Comparison of ENCODE assay signal across 13 cellular contexts in the genomic region with DNA sequence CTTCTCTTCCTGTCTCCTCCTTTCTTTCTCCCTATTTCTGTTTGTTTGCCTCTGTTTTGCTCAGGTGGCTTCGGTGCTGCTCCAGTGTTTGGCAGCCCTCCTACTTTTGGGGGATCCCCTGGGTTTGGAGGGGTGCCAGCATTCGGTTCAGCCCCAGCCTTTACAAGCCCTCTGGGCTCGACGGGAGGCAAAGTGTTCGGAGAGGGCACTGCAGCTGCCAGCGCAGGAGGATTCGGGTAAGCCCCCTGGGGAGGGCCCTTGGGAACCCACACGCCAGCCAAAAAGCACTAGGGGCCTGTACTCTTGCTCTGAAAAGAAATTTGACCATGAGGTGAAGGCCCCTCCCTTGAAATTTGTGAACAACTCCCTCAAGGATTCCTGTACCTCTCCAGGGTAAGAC. TPM values are rescaled to one million over a fixed set of nuclear protein-coding genes. Genes with fewer than 3 reads are reported as not detected.
A peak's percentile ranks its signal among the peaks of the same experiment; 100 is the strongest.
DNase-seq lines count a peak whose midpoint lies in the region; ATAC-seq and TF ChIP-seq lines count a peak whose summit lies in the region.
"Had no signal": no experiment of that assay in that cellular context is flagged by ENCODE, and none has a peak within 500 bp of the region (broad histone marks: within the 10 kb centered on the region; RNA-seq: fewer than 3 reads in every experiment).

No MANE protein-coding gene starts in this region.

- peaks cover 0 to 19% (median 0%) of the 10 kb centered on the region in 11 experiments; a peak in 5 of 22 replicates for H4K20me1 ChIP-seq in BLaER1 treated with 17β-estradiol and CSF1 and Interleukin-3, amounts not matched to agents 10 nM and 100 nM

- H3K4me3 Mint-ChIP-seq in nephron progenitor cell: no peak overlapping the region
- H3K4me3 Mint-ChIP-seq in activated naive CD4-positive, alpha-beta T cell treated with anti-CD3 and anti-CD28 coated beads, Interleukin-2, amount 10 ng/mL, durations not matched to agents 7 days and 5 days: no peak overlapping the region
- H3K4me3 Mint-ChIP-seq: activated naive CD4-positive, alpha-beta T cell treated with anti-CD3 and anti-CD28 coated beads for 36 hours had no signal

- no peaks in the 10 kb centered on the region for H3K9me3 ChIP-seq in BLaER1 treated with 17β-estradiol and CSF1 and Interleukin-3, amounts not matched to agents 10 nM and 100 nM (replicated peaks in 1 of 11)
- no peaks in the 10 kb centered on the region for H3K9me3 ChIP-seq in gastrocnemius medialis

- peak overlapping the region; percentile 83 to 99 (median 95) for H3K4me2 ChIP-seq in BLaER1 treated with 17β-estradiol and CSF1 and Interleukin-3, amounts not matched to agents 10 nM and 100 nM

- ATAC-seq in gastrocnemius medialis: no peak

- no peaks in the 10 kb centered on the region for H3K27me3 Mint-ChIP-seq in nephron progenitor cell (ENCODE audit: low read depth, poor library complexity)
- H3K27me3 Mint-ChIP-seq in activated naive CD4-positive, alpha-beta T cell treated with anti-CD3 and anti-CD28 coated beads, Interleukin-2, amount 10 ng/mL, durations not matched to agents 7 days and 5 days: no peaks in the 10 kb centered on the region

- H3K27ac Mint-ChIP-seq in nephron progenitor cell: peak overlapping the region; percentile 42
- no peak overlapping the region for H3K27ac Mint-ChIP-seq in activated naive CD4-positive, alpha-beta T cell treated with anti-CD3 and anti-CD28 coated beads, Interleukin-2, amount 10 ng/mL, durations not matched to agents 7 days and 5 days
- H3K27ac Mint-ChIP-seq: activated naive CD4-positive, alpha-beta T cell treated with anti-CD3 and anti-CD28 coated beads for 36 hours had no signal

- peaks cover 43 to 79% (median 62%) of the 10 kb centered on the region in 10 experiments for H3K4me1 ChIP-seq in BLaER1 treated with 17β-estradiol and CSF1 and Interleukin-3, amounts not matched to agents 10 nM and 100 nM
- peaks cover 4 to 10% of the 10 kb centered on the region in 2 donors for H3K4me1 ChIP-seq in gastrocnemius medialis

- TF ChIP-seq POLR2A in gastrocnemius medialis (IDR thresholded peaks at IDR 0.05): no peak

- CTCF ChIA-PET in activated naive CD4-positive, alpha-beta T cell treated with anti-CD3 and anti-CD28 coated beads, Interleukin-2, amount 10 ng/mL, durations not matched to agents 7 days and 5 days (lab: Charles Lee): interaction anchor here (1.3 kb wide), 1 partner anchor 25 kb away, joined by 3 read pairs; no protein-coding TSS in a partner anchor

- H3K9me3 Mint-ChIP-seq in nephron progenitor cell: no peaks in the 10 kb centered on the region
- H3K9me3 Mint-ChIP-seq in activated naive CD4-positive, alpha-beta T cell treated with anti-CD3 and anti-CD28 coated beads, Interleukin-2, amount 10 ng/mL, durations not matched to agents 7 days and 5 days: no peaks in the 10 kb centered on the region
- H3K9me3 Mint-ChIP-seq: activated naive CD4-positive, alpha-beta T cell treated with anti-CD3 and anti-CD28 coated beads for 36 hours had no signal

- DNase-seq in NCI-H1092 treated with DMSO at 0.1 percent for 48 hours (lab: John Stamatoyannopoulos, UW): peak; percentile 89
- no peak for DNase-seq in dorsolateral prefrontal cortex
- DNase-seq in nephron progenitor cell: no peak
- DNase-seq in gastrocnemius medialis: no peak
- no peak for DNase-seq in NCI-H524 treated with DMSO at 0.1 percent for 48 hours (lab: John Stamatoyannopoulos, UW)
- no peak for DNase-seq in activated gamma-delta T cell treated with Interleukin-2 at 50 U/mL for 16 hours
- DNase-seq in activated naive CD4-positive, alpha-beta T cell treated with anti-CD3 and anti-CD28 coated beads, Interleukin-2, amount 10 ng/mL, durations not matched to agents 7 days and 5 days: no peak
- DNase-seq: activated naive CD4-positive, alpha-beta T cell treated with anti-CD3 and anti-CD28 coated beads for 36 hours; cerebellar nuclear complex; GOT3; NCI-H1436 treated with DMSO at 0.1 percent for 48 hours; small intestine had no signal

- H3K4me3 ChIP-seq in BLaER1 treated with 17β-estradiol and CSF1 and Interleukin-3, amounts not matched to agents 10 nM and 100 nM: peak overlapping the region in 9 of 10 experiments; percentile 27 to 77 (median 66); a peak in 17 of 20 replicates
- H3K4me3 ChIP-seq in dorsolateral prefrontal cortex (peak overlapping the region in 32 of 59 donors; percentile 2 to 48 (median 24)), gastrocnemius medialis (peak overlapping the region in 1 of 4 donors; percentile 10)

- TF ChIP-seq CTCF in dorsolateral prefrontal cortex (IDR thresholded peaks at IDR 0.05 in 54 of 56, conservative IDR thresholded peaks at IDR 0.05 in 2 of 56; ENCODE audit: low read depth in 1 of 56, partially characterized antibody in 56 of 56) (no peak), nephron progenitor cell (IDR thresholded peaks at IDR 0.05) (no peak), gastrocnemius medialis (IDR thresholded peaks at IDR 0.05 in 4 of 5, conservative IDR thresholded peaks at IDR 0.05 in 1 of 5) (no peak)

- H3K27ac ChIP-seq in BLaER1 treated with 17β-estradiol and CSF1 and Interleukin-3, amounts not matched to agents 10 nM and 100 nM: peak overlapping the region; percentile 43 to 94 (median 86)
- H3K27ac ChIP-seq in dorsolateral prefrontal cortex (peak overlapping the region in 6 of 59 donors; percentile 2 to 32 (median 12)), gastrocnemius medialis (no peak overlapping the region)

- peak overlapping the region; percentile 52 to 86 (median 83) for H3K9ac ChIP-seq in BLaER1 treated with 17β-estradiol and CSF1 and Interleukin-3, amounts not matched to agents 10 nM and 100 nM

- peaks cover 32 to 62% (median 53%) of the 10 kb centered on the region in 11 experiments for H3K36me3 ChIP-seq in BLaER1 treated with 17β-estradiol and CSF1 and Interleukin-3, amounts not matched to agents 10 nM and 100 nM
- peaks cover 0 to 53% of the 10 kb centered on the region in 2 donors for H3K36me3 ChIP-seq in gastrocnemius medialis

- no peaks in the 10 kb centered on the region for H3K27me3 ChIP-seq in BLaER1 treated with 17β-estradiol and CSF1 and Interleukin-3, amounts not matched to agents 10 nM and 100 nM
- H3K27me3 ChIP-seq in dorsolateral prefrontal cortex (no peaks in the 10 kb centered on the region), gastrocnemius medialis (no peaks in the 10 kb centered on the region)

- H3K36me3 Mint-ChIP-seq in nephron progenitor cell (ENCODE audit: low read depth): peaks cover 50% of the 10 kb centered on the region
- H3K36me3 Mint-ChIP-seq in activated naive CD4-positive, alpha-beta T cell treated with anti-CD3 and anti-CD28 coated beads, Interleukin-2, amount 10 ng/mL, durations not matched to agents 7 days and 5 days: peaks cover 33% of the 10 kb centered on the region

- peaks cover 35% of the 10 kb centered on the region for H3K4me1 Mint-ChIP-seq in nephron progenitor cell
- peaks cover 8% of the 10 kb centered on the region for H3K4me1 Mint-ChIP-seq in activated naive CD4-positive, alpha-beta T cell treated with anti-CD3 and anti-CD28 coated beads, Interleukin-2, amount 10 ng/mL, durations not matched to agents 7 days and 5 days

- in situ Hi-C loops in gastrocnemius medialis (cut with MboI; ENCODE audit: low sequenced_read_pairs in 4 of 4): no loop called here

- intact Hi-C loops in dorsolateral prefrontal cortex (cut with DNase I): no loop called here
- intact Hi-C loops in gastrocnemius medialis (cut with DNase I; ENCODE audit: low total_unique reads): no loop called here

RNA-seq across cellular contexts. Expression of a gene that starts 48.2 kb away (rescaled TPM):
- total RNA-seq in dorsolateral prefrontal cortex: 10 to 100 TPM in 89 of 120 experiments, 1 to 10 TPM in 31; 6.0 to 19.9 (median 11.3) TPM
- 10 to 100 TPM in 2 of 4 donors, 1 to 10 TPM in 2; 3.6 to 16.0 (median 10.1) TPM for total RNA-seq in gastrocnemius medialis

Comparison
In these comparisons a context has a peak if more than half of its experiments do, and no peak if none do; other contexts are left out.
1. H3K27ac ChIP-seq: peak in BLaER1 treated with 17β-estradiol and CSF1 and Interleukin-3, amounts not matched to agents 10 nM and 100 nM (11 of 11); none in gastrocnemius medialis (0 of 4).